19 cellular contexts compared by ENCODE assay signal in the genomic region with DNA sequence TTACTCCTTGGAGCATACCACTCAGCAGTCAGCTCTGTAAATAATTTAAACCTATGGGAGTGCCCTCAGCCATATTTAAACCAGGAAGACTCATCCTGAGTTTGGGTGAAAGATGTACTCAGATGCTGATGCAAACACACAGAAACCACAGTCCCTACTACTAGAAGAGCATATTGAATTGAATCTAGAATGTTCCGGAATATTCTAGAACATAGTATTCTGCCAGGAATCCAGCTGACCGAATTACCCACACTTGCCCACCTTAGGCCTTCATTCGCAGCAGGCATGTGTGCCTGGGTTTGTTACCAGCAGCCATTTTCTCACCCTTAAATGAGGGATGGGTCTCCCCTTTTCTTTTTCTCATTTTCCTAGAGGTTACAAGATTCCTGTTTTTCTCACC.
DNase-seq lines count a peak whose midpoint lies in the region; ATAC-seq, FAIRE-seq and TF ChIP-seq lines count a peak whose summit lies in the region.
"Had no signal": no experiment of that assay in that cellular context is flagged by ENCODE, and none has a peak within 500 bp of the region (broad histone marks: within the 10 kb centered on the region; RNA-seq: fewer than 3 reads in every experiment).

No MANE protein-coding gene starts in this region.

- H3K18ac ChIP-seq in IMR-90 (ENCODE audit: low read depth, low read length) (peak overlapping the region; percentile 9; the same call in 1 of the 2 replicates), mesenchymal stem cell (ENCODE audit: low read depth in 1 of 2, low read length in 2 of 2) (no peak overlapping the region)

- H3K4me3 ChIP-seq in IMR-90 (ENCODE audit: insufficient read depth, low read depth, low read length) (no peak overlapping the region), adrenal gland (no peak overlapping the region), mesenchymal stem cell (ENCODE audit: insufficient read depth in 1 of 2, low read depth in 1 of 2, low read length in 2 of 2) (no peak overlapping the region), testis (no peak overlapping the region), spleen (no peak overlapping the region)
- H3K4me3 ChIP-seq: BLaER1, GM23338 had no signal

- TF ChIP-seq POLR2A in IMR-90 (IDR thresholded peaks at IDR 0.05; ENCODE audit: low read depth, low read length), result no peak
- no peak for TF ChIP-seq POLR2A in adrenal gland (IDR thresholded peaks at IDR 0.05)
- TF ChIP-seq POLR2A in testis (IDR thresholded peaks at IDR 0.05), result no peak
- TF ChIP-seq POLR2A in GM12891 (IDR thresholded peaks at IDR 0.05; ENCODE audit: low read depth, low read length), result no peak
- TF ChIP-seq POLR2A in spleen (IDR thresholded peaks at IDR 0.05), result no peak

- H4K5ac ChIP-seq in IMR-90 (ENCODE audit: low read depth, low read length), result no peak overlapping the region

- H3K36me3 ChIP-seq in IMR-90 (ENCODE audit: control insufficient read depth, insufficient read depth, low read length), result no peaks in the 10 kb centered on the region
- no peaks in the 10 kb centered on the region for H3K36me3 ChIP-seq in adrenal gland (replicated peaks in 1 of 2)
- H3K36me3 ChIP-seq in mesenchymal stem cell (ENCODE audit: control insufficient read depth in 1 of 2, insufficient read depth in 2 of 2, low read depth in 1 of 2, low read length in 2 of 2), result no peaks in the 10 kb centered on the region
- H3K36me3 ChIP-seq in testis (ENCODE audit: low read depth, missing control alignments), result no peaks in the 10 kb centered on the region
- H3K36me3 ChIP-seq in spleen, result no peaks in the 10 kb centered on the region
- H3K36me3 ChIP-seq: BLaER1 had no signal

- 0 out of 2 replicates have a peak overlapping the region, but pooled peaks have one; percentile 11 for H4K91ac ChIP-seq in IMR-90 (ENCODE audit: insufficient read depth, low read depth, low read length)
- H4K91ac ChIP-seq in mesenchymal stem cell (ENCODE audit: low read length), result no peak overlapping the region

- peaks cover 4% of the 10 kb centered on the region; the same call in 1 of the 2 replicates for H3K4me1 ChIP-seq in IMR-90 (ENCODE audit: control insufficient read depth, insufficient read depth, low read length)
- H3K4me1 ChIP-seq in adrenal gland (replicated peaks in 1 of 2), result peaks cover 32 to 47% of the 10 kb centered on the region in 2 donors
- no peaks in the 10 kb centered on the region for H3K4me1 ChIP-seq in mesenchymal stem cell (ENCODE audit: control insufficient read depth, insufficient read depth, low read depth, low read length)
- H3K4me1 ChIP-seq in testis, result peaks cover 36% of the 10 kb centered on the region
- H3K4me1 ChIP-seq in spleen, result no peaks in the 10 kb centered on the region

- no peak overlapping the region for H3K27ac ChIP-seq in IMR-90 (ENCODE audit: insufficient read depth, low read length)
- H3K27ac ChIP-seq in adrenal gland, result peak overlapping the region in 3 of 5 donors; percentile 61 to 76 (median 61)
- no peak overlapping the region for H3K27ac ChIP-seq in mesenchymal stem cell (ENCODE audit: low read length, poor library complexity, severe bottlenecking)
- peak overlapping the region; percentile 20 to 78 for H3K27ac ChIP-seq in testis
- no peak overlapping the region for H3K27ac ChIP-seq in spleen
- H3K27ac ChIP-seq: BLaER1, HL-60 had no signal

- POLR2A ChIA-PET in IMR-90 (lab: Charles Lee; ENCODE audit: unreplicated experiment), result no interaction called here

- H3K9me3 ChIP-seq in IMR-90 (ENCODE audit: control insufficient read depth, insufficient read depth, low read length) (no peaks in the 10 kb centered on the region), adrenal gland (replicated peaks in 1 of 3) (no peaks in the 10 kb centered on the region), mesenchymal stem cell (ENCODE audit: control insufficient read depth, low read length) (no peaks in the 10 kb centered on the region), testis (no peaks in the 10 kb centered on the region), spleen (no peaks in the 10 kb centered on the region)
- H3K9me3 ChIP-seq: BLaER1 had no signal

- no CpG with 5 or more reads among the region's 3 CpGs for WGBS in IMR-90 (ENCODE audit: extremely low coverage in 2 of 2, insufficient read length in 1 of 2), 2 experiments
- 96 to 99% (median 96%) methylated on average over 3 of the region's 3 CpGs for WGBS in adrenal gland, 4 donors
- 99% methylated on average over 3 of the region's 3 CpGs for WGBS in mesenchymal stem cell
- 82 to 87% methylated on average over 3 of the region's 3 CpGs for WGBS in testis, 2 donors
- 92 to 100% (median 95%) methylated on average over 3 of the region's 3 CpGs for WGBS in spleen, 5 donors

- CTCF ChIA-PET in IMR-90 (lab: Yijun Ruan, JAX), result interaction anchor here (0.6 to 1.6 kb wide), 3 partner anchors 10 to 87 kb away, joined by 3 to 4 read pairs (median 3); no protein-coding TSS in a partner anchor

- H4K8ac ChIP-seq in IMR-90 (ENCODE audit: low read depth in 2 of 2, low read length in 2 of 2) (no peak overlapping the region), mesenchymal stem cell (ENCODE audit: low read length) (no peak overlapping the region)

- TF ChIP-seq RAD21 in IMR-90 (IDR thresholded peaks at IDR 0.05; ENCODE audit: low read length), result no peak

- intact Hi-C loops in IMR-90 (cut with micrococcal nuclease), result no loop called here
- intact Hi-C loops in adrenal gland (cut with DNase I), result no loop called here
- intact Hi-C loops in testis (cut with DNase I; ENCODE audit: low total_unique reads), result no loop called here
- intact Hi-C loops in spleen (cut with DNase I; ENCODE audit: low total_unique reads), result no loop called here

- in situ Hi-C loops in IMR-90 (cut with MboI; ENCODE audit: low sequenced_read_pairs), result no loop called here

- H3K56ac ChIP-seq in IMR-90 (ENCODE audit: extremely low read depth, insufficient read depth, low read length), result no peak overlapping the region

- ATAC-seq in IMR-90 (ENCODE audit: low read depth) (no peak), HG02981 (IDR thresholded peaks at IDR 0.05; ENCODE audit: unreplicated experiment) (no peak)
- ATAC-seq: GM23338 had no signal

- H2AK5ac ChIP-seq in IMR-90 (ENCODE audit: low read depth, low read length) (no peak overlapping the region), mesenchymal stem cell (ENCODE audit: low read length, severe bottlenecking) (no peak overlapping the region)

- no peak for TF ChIP-seq CTCF in IMR-90 (conservative IDR thresholded peaks at IDR 0.05; ENCODE audit: low read depth, low read length)
- TF ChIP-seq CTCF in adrenal gland (IDR thresholded peaks at IDR 0.05), result no peak
- no peak for TF ChIP-seq CTCF in testis (IDR thresholded peaks at IDR 0.05)
- TF ChIP-seq CTCF in spleen (IDR thresholded peaks at IDR 0.05 in 8 of 11, conservative IDR thresholded peaks at IDR 0.05 in 3 of 11), result no peak

- H3K9me1 ChIP-seq in IMR-90 (ENCODE audit: insufficient read depth, low read length), result 0 out of 2 replicates have a peak, but pooled peaks cover 4% of the 10 kb centered on the region

- H2AFZ ChIP-seq in IMR-90 (replicated peaks; ENCODE audit: low read length, poor library complexity), result no peak overlapping the region
- no peak overlapping the region for H2AFZ ChIP-seq in mesenchymal stem cell (ENCODE audit: low read depth, low read length)
- H2AFZ ChIP-seq: GM23338 had no signal

- no peak overlapping the region for H3K9ac ChIP-seq in IMR-90 (ENCODE audit: low read depth, low read length)
- peak overlapping the region; percentile 18 for H3K9ac ChIP-seq in mesenchymal stem cell (ENCODE audit: low read length)
- H3K9ac ChIP-seq: BLaER1 had no signal

- H3K27me3 ChIP-seq in IMR-90 (ENCODE audit: control insufficient read depth, insufficient read depth, low read length), result no peaks in the 10 kb centered on the region
- no peaks in the 10 kb centered on the region for H3K27me3 ChIP-seq in adrenal gland
- H3K27me3 ChIP-seq in mesenchymal stem cell (ENCODE audit: control insufficient read depth in 1 of 2, insufficient read depth in 1 of 2, low read length in 2 of 2), result no peaks in the 10 kb centered on the region
- no peaks in the 10 kb centered on the region for H3K27me3 ChIP-seq in testis
- no peaks in the 10 kb centered on the region for H3K27me3 ChIP-seq in spleen (replicated peaks in 1 of 7)
- H3K27me3 ChIP-seq: BLaER1 had no signal

- no peak for FAIRE-seq in GM12891 (lab: Jason Lieb, UNC)
- FAIRE-seq: A204.1, GM19239, H54 had no signal

- no peak overlapping the region for H3K23ac ChIP-seq in IMR-90 (ENCODE audit: low read depth, low read length)
- H3K23ac ChIP-seq in mesenchymal stem cell (ENCODE audit: low read length in 2 of 2), result no peak overlapping the region

- 0 out of 2 replicates have a peak overlapping the region, but pooled peaks have one; percentile 5 for H2BK20ac ChIP-seq in IMR-90 (ENCODE audit: low read depth, low read length)

- no peak for DNase-seq in IMR-90
- DNase-seq in adrenal gland, result no peak
- no peak for DNase-seq in mesenchymal stem cell
- no peak for DNase-seq in testis
- DNase-seq in GM12891 (ENCODE audit: insufficient read length, low spot score), result no peak
- DNase-seq in HuH-7 (ENCODE audit: low spot score), result no peak
- no peak for DNase-seq in spleen
- DNase-seq: CD4-positive, alpha-beta memory T cell; DMS153; DMS79; GF-D8; KG1 had no signal

- BruUV-seq in IMR-90 (replicated peaks; lab: Mats Ljungman, UMichigan), result no TSS peak

- dilution Hi-C loops in IMR-90 (cut with HindIII; ENCODE audit: low sequenced_read_pairs, unreplicated experiment), result no loop called here

- no peak overlapping the region for H3K14ac ChIP-seq in IMR-90 (replicated peaks; ENCODE audit: low read depth, low read length)
- no peak overlapping the region for H3K14ac ChIP-seq in mesenchymal stem cell (ENCODE audit: low read length in 2 of 2)

- H3K4me2 ChIP-seq in IMR-90 (ENCODE audit: low read depth, low read length), result no peak overlapping the region
- H3K4me2 ChIP-seq in mesenchymal stem cell (ENCODE audit: low read length, poor library complexity, severe bottlenecking), result no peak overlapping the region
- H3K4me2 ChIP-seq: BLaER1, GM23338 had no signal

- no peaks in the 10 kb centered on the region for H3K79me1 ChIP-seq in IMR-90 (ENCODE audit: low read depth in 1 of 2, low read length in 2 of 2)
- H3K79me1 ChIP-seq in mesenchymal stem cell (replicated peaks; ENCODE audit: low read length, poor library complexity, severe bottlenecking), result no peaks in the 10 kb centered on the region

- H2AK9ac ChIP-seq in IMR-90 (replicated peaks; ENCODE audit: low read depth, low read length, poor library complexity), result no peak overlapping the region

- no peaks in the 10 kb centered on the region for H4K20me1 ChIP-seq in IMR-90 (ENCODE audit: insufficient read depth, low read length)
- H4K20me1 ChIP-seq: BLaER1 had no signal

- H2BK15ac ChIP-seq in IMR-90 (ENCODE audit: low read depth, low read length), result 0 out of 3 replicates have a peak overlapping the region, but pooled peaks have one; percentile 2
- no peak overlapping the region for H2BK15ac ChIP-seq in mesenchymal stem cell (ENCODE audit: low read depth, poor library complexity, severe bottlenecking)

- H2BK5ac ChIP-seq in IMR-90 (ENCODE audit: low read depth, low read length, poor library complexity, severe bottlenecking) (peak overlapping the region; percentile 41), mesenchymal stem cell (ENCODE audit: low read depth, low read length, poor library complexity, severe bottlenecking) (no peak overlapping the region)

- H3K4ac ChIP-seq in IMR-90 (ENCODE audit: low read depth, low read length) (peak overlapping the region; percentile 8; the same call in 1 of the 2 replicates), mesenchymal stem cell (ENCODE audit: low read depth in 1 of 2, low read length in 2 of 2) (no peak overlapping the region)

- H2BK12ac ChIP-seq in mesenchymal stem cell (ENCODE audit: low read length in 2 of 2), result no peak overlapping the region

- H2BK120ac ChIP-seq in IMR-90 (ENCODE audit: low read depth, low read length) (no peak overlapping the region), mesenchymal stem cell (ENCODE audit: low read depth, low read length) (no peak overlapping the region)

Comparison
In these comparisons a context has a peak if more than half of its experiments do, and no peak if none do; other contexts are left out.
1. H3K27ac ChIP-seq: peak in adrenal gland (3 of 5) and testis (2 of 2); none in IMR-90 (single experiment), mesenchymal stem cell (single experiment) and spleen (0 of 8).